ENCODE assay signal across 16 cellular contexts in the genomic region with DNA sequence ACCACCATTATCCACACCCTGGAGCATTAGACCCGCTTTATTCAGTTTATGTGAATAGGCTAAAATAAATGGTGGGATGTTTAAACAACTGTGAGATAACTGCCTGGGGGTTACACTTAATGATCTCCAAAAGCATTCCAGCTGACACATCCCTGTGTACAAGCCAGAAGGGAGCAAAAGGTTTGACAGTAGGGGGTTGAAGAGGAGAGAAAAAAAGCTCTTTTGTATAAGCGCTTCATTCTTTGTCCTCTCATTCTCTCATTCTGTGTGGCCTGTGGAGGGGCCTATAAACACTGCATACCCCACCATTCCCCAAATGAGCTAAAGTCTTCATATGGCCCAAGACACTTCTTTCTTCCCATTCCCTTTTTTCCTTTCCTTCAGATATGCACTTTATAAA. TPM values are rescaled to one million over a fixed set of nuclear protein-coding genes. Genes with fewer than 3 reads are reported as not detected.
DNase-seq lines count a peak whose midpoint lies in the region; TF ChIP-seq lines count a peak whose summit lies in the region.
"Had no signal": no experiment of that assay in that cellular context is flagged by ENCODE, and none has a peak within 500 bp of the region (broad histone marks: within the 10 kb centered on the region; RNA-seq: fewer than 3 reads in every experiment).

No MANE protein-coding gene starts in this region.

- DNase-seq in H7: peak; percentile 10
- peak; percentile 78 for DNase-seq in NCI-H345 (lab: John Stamatoyannopoulos, UW)
- DNase-seq in brain pericyte (ENCODE audit: low read depth, low spot score): peak; percentile 30
- DNase-seq in osteocyte (ENCODE audit: extremely low spot score, unreplicated experiment): no peak
- no peak for DNase-seq in activated CD4-positive, alpha-beta T cell treated with anti-CD3 and anti-CD28 coated beads for 1 hour
- no peak for DNase-seq in kidney glomerular epithelial cell (lab: John Stamatoyannopoulos, UW)
- no peak for DNase-seq in Kasumi-1 (lab: John Stamatoyannopoulos, UW)
- DNase-seq: activated CD4-positive, alpha-beta T cell treated with anti-CD3 and anti-CD28 coated beads, Interleukin-2, amount 10 ng/mL, durations not matched to agents 7 days and 5 days; activated CD8-positive, alpha-beta memory T cell treated with anti-CD3 and anti-CD28 coated beads, Interleukin-2, amount 50 U/mL, for 4 hours; CD4-positive, alpha-beta memory T cell; DMS79 treated with DMSO at 0.1 percent for 48 hours; mucosa of descending colon; NCI-H1105 had no signal

- no peak overlapping the region for H3K4me3 Mint-ChIP-seq in osteocyte (ENCODE audit: unreplicated experiment)
- H3K4me3 Mint-ChIP-seq: activated CD4-positive, alpha-beta T cell treated with anti-CD3 and anti-CD28 coated beads, Interleukin-2, amount 10 ng/mL, durations not matched to agents 7 days and 5 days; CD4-positive, alpha-beta memory T cell had no signal

- H3K4me3 ChIP-seq in H7 (ENCODE audit: insufficient read depth, low read depth, low read length): no peak overlapping the region
- H3K4me3 ChIP-seq: cardiac muscle cell, mucosa of descending colon, suprapubic skin had no signal

- TF ChIP-seq CTCF in osteocyte (IDR thresholded peaks at IDR 0.05): no peak

- peak overlapping the region; percentile 87 for H3K27ac Mint-ChIP-seq in osteocyte (ENCODE audit: unreplicated experiment)
- H3K27ac Mint-ChIP-seq: activated CD4-positive, alpha-beta T cell treated with anti-CD3 and anti-CD28 coated beads, Interleukin-2, amount 10 ng/mL, durations not matched to agents 7 days and 5 days; CD4-positive, alpha-beta memory T cell had no signal

- no peaks in the 10 kb centered on the region for H3K36me3 ChIP-seq in H7 (replicated peaks; ENCODE audit: control insufficient read depth, insufficient read depth, low read length)
- H3K36me3 ChIP-seq: cardiac muscle cell, neutrophil, suprapubic skin had no signal

- peaks cover 26% of the 10 kb centered on the region for H3K9me3 Mint-ChIP-seq in osteocyte (ENCODE audit: unreplicated experiment)

- H3K4me1 Mint-ChIP-seq in osteocyte (ENCODE audit: unreplicated experiment): peaks cover 48% of the 10 kb centered on the region
- H3K4me1 Mint-ChIP-seq: activated CD4-positive, alpha-beta T cell treated with anti-CD3 and anti-CD28 coated beads, Interleukin-2, amount 10 ng/mL, durations not matched to agents 7 days and 5 days; CD4-positive, alpha-beta memory T cell had no signal

- no peaks in the 10 kb centered on the region for H3K27me3 ChIP-seq in H7 (ENCODE audit: control insufficient read depth, insufficient read depth, low read length)
- H3K27me3 ChIP-seq: cardiac muscle cell, neutrophil, suprapubic skin had no signal

- H3K27me3 Mint-ChIP-seq in osteocyte (ENCODE audit: unreplicated experiment): no peaks in the 10 kb centered on the region
- H3K27me3 Mint-ChIP-seq: activated CD4-positive, alpha-beta T cell treated with anti-CD3 and anti-CD28 coated beads, Interleukin-2, amount 10 ng/mL, durations not matched to agents 7 days and 5 days; CD4-positive, alpha-beta memory T cell had no signal

- H3K36me3 Mint-ChIP-seq in osteocyte (ENCODE audit: unreplicated experiment): peaks cover 14% of the 10 kb centered on the region
- H3K36me3 Mint-ChIP-seq: CD4-positive, alpha-beta memory T cell had no signal

RNA-seq across cellular contexts. Expression of a gene that starts 30.8 kb away (rescaled TPM):
- total RNA-seq in H7 (2014; rRNA removed; shearing (Covaris generic)): 0.22 and 0.28 TPM in 2 replicates
- total RNA-seq in osteocyte: 48.0 and 60.0 TPM in 2 replicates
- total RNA-seq: activated CD4-positive, alpha-beta T cell treated with anti-CD3 and anti-CD28 coated beads, Interleukin-2, amount 10 ng/mL, durations not matched to agents 7 days and 5 days; CD4-positive, alpha-beta memory T cell had no signal

Comparison
In these comparisons a context has a peak if more than half of its experiments do, and no peak if none do; other contexts are left out.
1. DNase-seq: peak in H7 (single experiment), NCI-H345 (single experiment) and brain pericyte (single experiment); none in osteocyte (single experiment), activated CD4-positive, alpha-beta T cell treated with anti-CD3 and anti-CD28 coated beads for 1 hour (single experiment), kidney glomerular epithelial cell (single experiment) and Kasumi-1 (0 of 2).
2. RNA of a gene that starts 30.8 kb away (total RNA-seq): 48.0 to 60.0 TPM in osteocyte; 0.22 to 0.28 TPM in H7; every median in the first group is over 10 times any median in the second.